ENCODE assay signal across 10 cellular contexts in the genomic region with DNA sequence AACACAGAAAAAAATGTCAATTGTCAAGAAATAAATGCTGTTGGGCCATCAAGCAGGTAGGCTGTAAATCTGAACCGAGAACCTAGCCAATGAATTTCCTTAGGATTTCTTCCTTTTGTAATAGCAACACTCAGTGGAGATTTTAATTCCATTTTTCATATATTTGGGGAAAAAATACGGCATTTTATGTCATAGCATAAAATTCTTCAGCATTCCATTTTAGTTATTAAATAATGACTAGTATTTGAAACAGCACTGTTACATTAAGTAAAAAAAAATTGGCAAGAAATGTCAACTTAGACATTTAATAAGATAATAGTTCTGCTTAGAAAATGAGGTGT. TPM values are rescaled to one million over a fixed set of nuclear protein-coding genes. Genes with fewer than 3 reads are reported as not detected.
DNase-seq lines count a peak whose midpoint lies in the region; ATAC-seq, FAIRE-seq and TF ChIP-seq lines count a peak whose summit lies in the region.
"Had no signal": no experiment of that assay in that cellular context is flagged by ENCODE, and none has a peak within 500 bp of the region (broad histone marks: within the 10 kb centered on the region; RNA-seq: fewer than 3 reads in every experiment).

No MANE protein-coding gene starts in this region.

- no peak for TF ChIP-seq POLR2A in right lobe of liver (IDR thresholded peaks at IDR 0.05)

- no peaks in the 10 kb centered on the region for H3K79me2 ChIP-seq in astrocyte (ENCODE audit: insufficient read depth, low read length)

- no peak for DNase-seq in right lobe of liver
- DNase-seq in astrocyte (ENCODE audit: low read depth): no peak
- no peak for DNase-seq in NCI-H128 (lab: John Stamatoyannopoulos, UW; ENCODE audit: unreplicated experiment)
- DNase-seq: left colon, NCI-H510A treated with DMSO at 0.1 percent for 48 hours had no signal

- H3K27me3 ChIP-seq in liver (ENCODE audit: control insufficient read depth in 4 of 4, insufficient read depth in 4 of 4, low read length in 3 of 4) (no peaks in the 10 kb centered on the region), right lobe of liver (no peaks in the 10 kb centered on the region), astrocyte (ENCODE audit: insufficient read depth, low read length) (no peaks in the 10 kb centered on the region), muscle layer of duodenum (ENCODE audit: low read depth, low read length) (no peaks in the 10 kb centered on the region)

- H3K9ac ChIP-seq in liver (ENCODE audit: low read depth in 1 of 2, low read length in 2 of 2) (no peak overlapping the region), astrocyte (ENCODE audit: low read length) (peak overlapping the region; percentile 84)

- TF ChIP-seq RAD21 in liver (IDR thresholded peaks at IDR 0.05): no peak

- H3K4me2 ChIP-seq in astrocyte (ENCODE audit: low read length): peak overlapping the region; percentile 82

- H3K27ac ChIP-seq in liver (ENCODE audit: low read depth in 1 of 2, low read length in 2 of 2): peak overlapping the region; percentile 4 to 37
- H3K27ac ChIP-seq in right lobe of liver: no peak overlapping the region
- peak overlapping the region; percentile 99 for H3K27ac ChIP-seq in astrocyte (ENCODE audit: low read depth, low read length)
- peak overlapping the region; percentile 89 for H3K27ac ChIP-seq in muscle layer of duodenum (ENCODE audit: low read length)

- H2AFZ ChIP-seq in astrocyte (ENCODE audit: low read depth, low read length): no peak overlapping the region

- H4K20me1 ChIP-seq in astrocyte (ENCODE audit: insufficient read depth, low read length): no peaks in the 10 kb centered on the region

- intact Hi-C loops in right lobe of liver (cut with DNase I): no loop called here

- ATAC-seq in right lobe of liver (no peak), GM21423 (IDR thresholded peaks at IDR 0.05; ENCODE audit: unreplicated experiment) (no peak), GM21786 (IDR thresholded peaks at IDR 0.05; ENCODE audit: unreplicated experiment) (no peak), HG03039 (IDR thresholded peaks at IDR 0.05; ENCODE audit: unreplicated experiment) (no peak)

- TF ChIP-seq CTCF in liver (IDR thresholded peaks at IDR 0.05; ENCODE audit: low read depth, low read length, missing input control) (no peak), right lobe of liver (IDR thresholded peaks at IDR 0.05) (no peak), astrocyte (IDR thresholded peaks at IDR 0.05; ENCODE audit: insufficient read depth, low read depth, low read length) (no peak)

- 89% methylated on average over 2 of the region's 2 CpGs for WGBS in liver
- 76% methylated on average over 2 of the region's 2 CpGs for WGBS in right lobe of liver (ENCODE audit: insufficient coverage, low coverage, low lambda C conversion rate, missing lambda C conversion rate)

- no peaks in the 10 kb centered on the region for H3K36me3 Mint-ChIP-seq in astrocyte (ENCODE audit: low read depth, unreplicated experiment)

- peaks cover 65% of the 10 kb centered on the region for H3K4me1 Mint-ChIP-seq in astrocyte (ENCODE audit: low read depth, unreplicated experiment)

- H3K4me3 Mint-ChIP-seq in astrocyte (ENCODE audit: unreplicated experiment): peak overlapping the region; percentile 45

- no peaks in the 10 kb centered on the region for H3K9me3 Mint-ChIP-seq in astrocyte (ENCODE audit: unreplicated experiment)

- H3K27ac Mint-ChIP-seq in astrocyte (ENCODE audit: unreplicated experiment): peak overlapping the region; percentile 99

- H3K36me3 ChIP-seq in liver (ENCODE audit: control insufficient read depth in 4 of 4, insufficient read depth in 3 of 4, low read depth in 1 of 4, low read length in 3 of 4) (no peaks in the 10 kb centered on the region), right lobe of liver (no peaks in the 10 kb centered on the region), astrocyte (ENCODE audit: insufficient read depth, low read length) (no peaks in the 10 kb centered on the region), muscle layer of duodenum (ENCODE audit: control insufficient read depth in 1 of 2, insufficient read depth in 2 of 2, low read length in 2 of 2) (peaks cover 0 to 26% of the 10 kb centered on the region in 2 donors)

- H3K9me3 ChIP-seq in liver (ENCODE audit: control insufficient read depth in 4 of 4, low read length in 3 of 4) (no peaks in the 10 kb centered on the region), right lobe of liver (no peaks in the 10 kb centered on the region), astrocyte (ENCODE audit: insufficient read depth, low read depth, low read length) (no peaks in the 10 kb centered on the region), muscle layer of duodenum (ENCODE audit: control insufficient read depth in 1 of 2, low read length in 2 of 2) (no peaks in the 10 kb centered on the region)

- H3K4me3 ChIP-seq in liver (ENCODE audit: low read depth in 1 of 3, low read length in 3 of 3) (no peak overlapping the region), right lobe of liver (no peak overlapping the region), astrocyte (ENCODE audit: insufficient read depth, low read depth, low read length) (peak overlapping the region; percentile 41), muscle layer of duodenum (ENCODE audit: low read depth in 1 of 2, low read length in 2 of 2) (no peak overlapping the region)

- H3K4me1 ChIP-seq in liver (ENCODE audit: control insufficient read depth in 4 of 4, insufficient read depth in 4 of 4, low read length in 3 of 4): no peaks in the 10 kb centered on the region
- no peaks in the 10 kb centered on the region for H3K4me1 ChIP-seq in right lobe of liver
- peaks cover 53% of the 10 kb centered on the region for H3K4me1 ChIP-seq in astrocyte (ENCODE audit: insufficient read depth, low read length)
- peaks cover 0 to 4% of the 10 kb centered on the region in 2 donors for H3K4me1 ChIP-seq in muscle layer of duodenum (ENCODE audit: control insufficient read depth in 1 of 2, insufficient read depth in 2 of 2, low read length in 2 of 2)

- H3K27me3 Mint-ChIP-seq in astrocyte (ENCODE audit: low read depth, unreplicated experiment): no peaks in the 10 kb centered on the region

- FAIRE-seq in astrocyte (lab: Jason Lieb, UNC): no peak

TF ChIP-seq in liver, 16 proteins besides CTCF, POLR2A, EP300 and RAD21:
- no peak for TF ChIP-seq FOXA2 (IDR thresholded peaks at IDR 0.05)
- TF ChIP-seq RXRA (IDR thresholded peaks at IDR 0.05): no peak
- TF ChIP-seq GABPA (IDR thresholded peaks at IDR 0.05 in 1 of 2, conservative IDR thresholded peaks at IDR 0.05 in 1 of 2): no peak
- no peak for TF ChIP-seq TAF1 (conservative IDR thresholded peaks at IDR 0.05)
- TF ChIP-seq, protein P1, sequence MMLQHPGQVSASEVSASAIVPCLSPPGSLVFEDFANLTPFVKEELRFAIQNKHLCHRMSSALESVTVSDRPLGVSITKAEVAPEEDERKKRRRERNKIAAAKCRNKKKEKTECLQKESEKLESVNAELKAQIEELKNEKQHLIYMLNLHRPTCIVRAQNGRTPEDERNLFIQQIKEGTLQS (IDR thresholded peaks at IDR 0.05): no peak
- no peak for TF ChIP-seq FOXA1 (IDR thresholded peaks at IDR 0.05)
- no peak for TF ChIP-seq JUND (IDR thresholded peaks at IDR 0.05)
TF ChIP-seq in liver: peak in this region for 0.

RNA-seq across cellular contexts. Expression of gene VIM, which starts 12.3 kb away (rescaled TPM):
- total RNA-seq in liver (100 to 1,000 TPM in 1 of 2 donors, 10 to 100 TPM in 1; 78.1 to 212 TPM), right lobe of liver (100 to 1,000 TPM in 3 of 6 experiments, 10 to 100 TPM in 3; 39.3 to 160 (median 97.4) TPM), astrocyte (5,172 and 5,400 TPM in 2 replicates)
- polyA plus RNA-seq in liver: 100 to 1,000 TPM in 1 of 2 donors, 10 to 100 TPM in 1; 42.5 to 123 TPM

RNA-seq across cellular contexts. Expression of gene TRDMT1, which starts 14.3 kb away (rescaled TPM):
- total RNA-seq in liver: 1 to 10 TPM; 1.7 to 2.4 TPM
- polyA plus RNA-seq in liver: under 1 TPM; 0.38 to 0.43 TPM
- 1 to 10 TPM in 5 of 6 experiments, under 1 TPM in 1; 0.79 to 2.9 (median 1.6) TPM for total RNA-seq in right lobe of liver
- total RNA-seq in astrocyte: 5.9 and 6.3 TPM in 2 replicates

Comparison
In these comparisons a context has a peak if more than half of its experiments do, and no peak if none do; other contexts are left out.
1. H3K27ac ChIP-seq: peak in liver (2 of 2), astrocyte (single experiment) and muscle layer of duodenum (single experiment); none in right lobe of liver (0 of 3).
2. RNA of gene VIM, which starts 12.3 kb away (total RNA-seq): 5,172 to 5,400 TPM in astrocyte; 78.1 to 212 TPM in liver and 39.3 to 160 TPM in right lobe of liver; every median in the first group is over 10 times any median in the second.